In genomic region chr17:17382060-17382449, GRCh38 we compare ENCODE assay signal across 22 cellular contexts.
"Had no signal": no experiment of that assay in that cellular context is flagged by ENCODE, and none has a peak within 500 bp of the region (broad histone marks: within the 10 kb centered on the region; RNA-seq: fewer than 3 reads in every experiment).

No MANE protein-coding gene starts in this region.

- H3K27me3 ChIP-seq: dorsolateral prefrontal cortex, upper lobe of left lung, uterus had no signal

- H3K9me3 ChIP-seq: heart right ventricle, psoas muscle, spleen, tibial artery, upper lobe of left lung, uterus had no signal

- H3K4me3 Mint-ChIP-seq: naive thymus-derived CD4-positive, alpha-beta T cell; stimulated activated memory B cell treated with anti-CD40 and anti-IgM and Interleukin-4, amounts not matched to agents 10 μg/mL and 1 μg/mL and 100 μg/mL, for 72 hours; stimulated activated naive CD8-positive, alpha-beta T cell treated with anti-CD3 and anti-CD28 coated beads, Interleukin-15, Interleukin-2, amounts not matched to agents 100 ng/mL and 50 ng/mL, for 24 hours had no signal

- H3K79me2 ChIP-seq: parathyroid adenoma had no signal

- DNase-seq: dorsolateral prefrontal cortex; effector CD8-positive, alpha-beta T cell; heart right ventricle; islet precursor cell; mammary epithelial cell; naive thymus-derived CD4-positive, alpha-beta T cell; occipital lobe; psoas muscle; retina; stimulated activated CD4-positive, alpha-beta T cell treated with anti-CD3 and anti-CD28 coated beads, Interleukin-15, amount 100 ng/mL, for 24 hours; stimulated activated CD4-positive, alpha-beta T cell treated with anti-CD3 and anti-CD28 coated beads, Interleukin-1b, Interleukin-23, amount 100 ng/mL, for 48 hours; stimulated activated CD4-positive, alpha-beta T cell treated with anti-CD3 and anti-CD28 coated beads, Interleukin-4, amount 100 ng/mL, for 24 hours; tibial artery; upper lobe of left lung; uterus had no signal

- H3K27ac Mint-ChIP-seq: naive thymus-derived CD4-positive, alpha-beta T cell; stimulated activated memory B cell treated with anti-CD40 and anti-IgM and Interleukin-4, amounts not matched to agents 10 μg/mL and 1 μg/mL and 100 μg/mL, for 72 hours; stimulated activated naive CD8-positive, alpha-beta T cell treated with anti-CD3 and anti-CD28 coated beads, Interleukin-15, Interleukin-2, amounts not matched to agents 100 ng/mL and 50 ng/mL, for 24 hours had no signal

- H3K9ac ChIP-seq: parathyroid adenoma had no signal

- H3K27ac ChIP-seq: coronary artery, heart right ventricle, parathyroid adenoma, psoas muscle, spleen, tibial artery, upper lobe of left lung, uterus had no signal

- ATAC-seq: esophagus mucosa; heart right ventricle; left lobe of liver; naive thymus-derived CD4-positive, alpha-beta T cell; psoas muscle; stimulated activated memory B cell treated with anti-CD40 and anti-IgM and Interleukin-4, amounts not matched to agents 10 μg/mL and 1 μg/mL and 100 μg/mL, for 72 hours had no signal

- H2AFZ ChIP-seq: parathyroid adenoma had no signal

- H3K4me1 Mint-ChIP-seq: stimulated activated memory B cell treated with anti-CD40 and anti-IgM and Interleukin-4, amounts not matched to agents 10 μg/mL and 1 μg/mL and 100 μg/mL, for 72 hours had no signal

- H3K36me3 Mint-ChIP-seq: naive thymus-derived CD4-positive, alpha-beta T cell; stimulated activated memory B cell treated with anti-CD40 and anti-IgM and Interleukin-4, amounts not matched to agents 10 μg/mL and 1 μg/mL and 100 μg/mL, for 72 hours had no signal

- H3K36me3 ChIP-seq: heart right ventricle, spleen, tibial artery, upper lobe of left lung, uterus had no signal

- H3K9me3 Mint-ChIP-seq: naive thymus-derived CD4-positive, alpha-beta T cell; stimulated activated memory B cell treated with anti-CD40 and anti-IgM and Interleukin-4, amounts not matched to agents 10 μg/mL and 1 μg/mL and 100 μg/mL, for 72 hours; stimulated activated naive CD8-positive, alpha-beta T cell treated with anti-CD3 and anti-CD28 coated beads, Interleukin-15, Interleukin-2, amounts not matched to agents 100 ng/mL and 50 ng/mL, for 24 hours had no signal

- H3K4me3 ChIP-seq: coronary artery, heart right ventricle, psoas muscle, spleen, tibial artery, upper lobe of left lung, uterus had no signal
